ENCODE assay signal across 1 cellular context in genomic region chr2:234493117-234493516, GRCh38.
TF ChIP-seq lines count a peak whose summit lies in the region.

No MANE protein-coding gene starts in this region.

TF ChIP-seq in GM23338, 12 proteins besides CTCF, POLR2A, EP300 and RAD21 (continued from another document):
- TF ChIP-seq ZNF462 (CRISPR knock-in tag; IDR thresholded peaks at IDR 0.05) (no peak), ETS1 (IDR thresholded peaks at IDR 0.05) (no peak), POLR2AphosphoS5 (IDR thresholded peaks at IDR 0.05; ENCODE audit: low read depth) (no peak)
